Comparison of ENCODE assay signal across 10 cellular contexts in the genomic region with DNA sequence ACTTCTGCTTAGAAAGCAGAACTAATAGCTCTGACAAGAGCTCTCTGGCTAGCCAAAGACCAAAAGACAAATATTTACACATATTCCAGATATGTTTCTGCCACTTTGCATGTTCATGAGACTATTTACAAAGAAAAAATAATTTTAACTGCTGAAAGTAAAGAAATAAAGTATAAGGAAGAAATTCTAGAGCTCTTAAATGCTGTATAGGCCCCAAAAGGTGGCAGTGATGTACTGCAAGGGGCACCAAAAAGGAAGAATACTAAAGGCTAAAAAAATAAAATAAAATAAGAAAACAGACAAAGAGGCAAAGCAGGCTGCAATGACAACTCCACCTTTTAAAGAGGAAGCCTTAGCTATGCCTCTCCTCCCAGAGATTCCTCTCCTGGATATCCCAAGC. TPM values are rescaled to one million over a fixed set of nuclear protein-coding genes. Genes with fewer than 3 reads are reported as not detected.
A peak's percentile ranks its signal among the peaks of the same experiment; 100 is the strongest.
DNase-seq lines count a peak whose midpoint lies in the region; ATAC-seq and TF ChIP-seq lines count a peak whose summit lies in the region.
"Had no signal": no experiment of that assay in that cellular context is flagged by ENCODE, and none has a peak within 500 bp of the region (broad histone marks: within the 10 kb centered on the region; RNA-seq: fewer than 3 reads in every experiment).

No MANE protein-coding gene starts in this region.

- DNase-seq in left ventricle myocardium inferior, result no peak
- no peak for DNase-seq in left cardiac atrium
- DNase-seq in SIG-M5 treated with dmso at 0.1 percent for 504 hours (lab: John Stamatoyannopoulos, UW; ENCODE audit: unreplicated experiment), result peak; percentile 73
- DNase-seq in glomerular visceral epithelial cell (ENCODE audit: extremely low spot score), result peak; percentile 25
- DNase-seq in vagina (ENCODE audit: extremely low spot score in 2 of 2), result no peak
- no peak for DNase-seq in AG20443 (ENCODE audit: low spot score)
- DNase-seq in activated CD4-positive, alpha-beta T cell treated with anti-CD3 and anti-CD28 coated beads for 48 hours, result no peak
- DNase-seq: activated T-cell treated with anti-CD3 and anti-CD28 coated beads, Interleukin-2, amount 50 U/mL, for 4 hours; naive B cell had no signal

- H3K4me3 ChIP-seq in left ventricle myocardium inferior, result no peak overlapping the region
- no peak overlapping the region for H3K4me3 ChIP-seq in vagina

- no peak for TF ChIP-seq POLR2A in vagina (IDR thresholded peaks at IDR 0.05)

- H3K27ac ChIP-seq in left ventricle myocardium inferior (replicated peaks) (peak overlapping the region; percentile 96), vagina (peak overlapping the region; percentile 98)

- H3K4me1 ChIP-seq in left ventricle myocardium inferior, result peaks cover 38% of the 10 kb centered on the region
- peaks cover 33% of the 10 kb centered on the region for H3K4me1 ChIP-seq in vagina

- intact Hi-C loops in left ventricle myocardium inferior (cut with micrococcal nuclease) (no loop called here), left cardiac atrium (cut with DNase I) (no loop called here), vagina (cut with DNase I) (no loop called here)

- H3K36me3 ChIP-seq in left ventricle myocardium inferior (no peaks in the 10 kb centered on the region), vagina (no peaks in the 10 kb centered on the region)

- H3K27me3 ChIP-seq in left ventricle myocardium inferior (ENCODE audit: low read depth) (no peaks in the 10 kb centered on the region), vagina (no peaks in the 10 kb centered on the region)

- TF ChIP-seq CTCF in left ventricle myocardium inferior (IDR thresholded peaks at IDR 0.05; ENCODE audit: borderline replicate concordance), result no peak
- TF ChIP-seq CTCF in vagina (IDR thresholded peaks at IDR 0.05), result peak in 1 of 3 experiments; percentile 6

- H3K9me3 ChIP-seq in left ventricle myocardium inferior (replicated peaks) (no peaks in the 10 kb centered on the region), vagina (no peaks in the 10 kb centered on the region)

- ATAC-seq in left cardiac atrium (no peak), HG02610 (IDR thresholded peaks at IDR 0.05; ENCODE audit: unreplicated experiment) (no peak)
- ATAC-seq: activated T-cell treated with anti-CD3 and anti-CD28 coated beads, Interleukin-2, amount 50 U/mL, for 4 hours had no signal

RNA-seq across cellular contexts. Expression of gene KLRK1, which starts 23.0 kb away (rescaled TPM):
- total RNA-seq in left ventricle myocardium inferior (0.36 TPM), left cardiac atrium (1 to 10 TPM in 1 of 2 donors, under 1 TPM in 1; 0.65 to 3.3 TPM), vagina (12.8 TPM)

RNA-seq across cellular contexts. Expression of gene KLRC4, which starts 42.7 kb away (rescaled TPM):
- total RNA-seq in left ventricle myocardium inferior (not detected), left cardiac atrium (under 1 TPM in 1 of 2 donors, not detected in 1; 0.77 TPM), vagina (not detected)

RNA-seq across cellular contexts. Expression of gene KLRC3, which starts 53.5 kb away (rescaled TPM):
- total RNA-seq in left ventricle myocardium inferior, result not detected
- not detected for total RNA-seq in left cardiac atrium
- total RNA-seq in vagina, result not detected

RNA-seq across cellular contexts. Expression of gene KLRD1, which starts 59.2 kb away (rescaled TPM):
- 1.4 TPM for total RNA-seq in left ventricle myocardium inferior
- total RNA-seq in left cardiac atrium, result 1 to 10 TPM; 2.4 to 3.6 TPM
- total RNA-seq in vagina, result 4.4 TPM

Comparison
In these comparisons a context has a peak if more than half of its experiments do, and no peak if none do; other contexts are left out.
1. DNase-seq: peak in SIG-M5 treated with dmso at 0.1 percent for 504 hours (single experiment) and glomerular visceral epithelial cell (single experiment); none in left ventricle myocardium inferior (single experiment), left cardiac atrium (single experiment), vagina (0 of 2), AG20443 (single experiment) and activated CD4-positive, alpha-beta T cell treated with anti-CD3 and anti-CD28 coated beads for 48 hours (single experiment).